1 cellular context compared by ENCODE assay signal in genomic region chr18:8686556-8686955, GRCh38.
TF ChIP-seq lines count a peak whose summit lies in the region.

No MANE protein-coding gene starts in this region.

TF ChIP-seq in WTC11, 78 proteins besides CTCF, POLR2A, EP300 and RAD21 (continued from another document):
- TF ChIP-seq, protein P1, sequence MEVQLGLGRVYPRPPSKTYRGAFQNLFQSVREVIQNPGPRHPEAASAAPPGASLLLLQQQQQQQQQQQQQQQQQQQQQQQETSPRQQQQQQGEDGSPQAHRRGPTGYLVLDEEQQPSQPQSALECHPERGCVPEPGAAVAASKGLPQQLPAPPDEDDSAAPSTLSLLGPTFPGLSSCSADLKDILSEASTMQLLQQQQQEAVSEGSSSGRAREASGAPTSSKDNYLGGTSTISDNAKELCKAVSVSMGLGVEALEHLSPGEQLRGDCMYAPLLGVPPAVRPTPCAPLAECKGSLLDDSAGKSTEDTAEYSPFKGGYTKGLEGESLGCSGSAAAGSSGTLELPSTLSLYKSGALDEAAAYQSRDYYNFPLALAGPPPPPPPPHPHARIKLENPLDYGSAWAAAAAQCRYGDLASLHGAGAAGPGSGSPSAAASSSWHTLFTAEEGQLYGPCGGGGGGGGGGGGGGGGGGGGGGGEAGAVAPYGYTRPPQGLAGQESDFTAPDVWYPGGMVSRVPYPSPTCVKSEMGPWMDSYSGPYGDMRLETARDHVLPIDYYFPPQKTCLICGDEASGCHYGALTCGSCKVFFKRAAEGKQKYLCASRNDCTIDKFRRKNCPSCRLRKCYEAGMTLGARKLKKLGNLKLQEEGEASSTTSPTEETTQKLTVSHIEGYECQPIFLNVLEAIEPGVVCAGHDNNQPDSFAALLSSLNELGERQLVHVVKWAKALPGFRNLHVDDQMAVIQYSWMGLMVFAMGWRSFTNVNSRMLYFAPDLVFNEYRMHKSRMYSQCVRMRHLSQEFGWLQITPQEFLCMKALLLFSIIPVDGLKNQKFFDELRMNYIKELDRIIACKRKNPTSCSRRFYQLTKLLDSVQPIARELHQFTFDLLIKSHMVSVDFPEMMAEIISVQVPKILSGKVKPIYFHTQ (CRISPR knock-in tag; IDR thresholded peaks at IDR 0.05): no peak
- no peak for TF ChIP-seq CDX4 (CRISPR knock-in tag; IDR thresholded peaks at IDR 0.05; ENCODE audit: borderline replicate concordance)
- TF ChIP-seq, protein P2, sequence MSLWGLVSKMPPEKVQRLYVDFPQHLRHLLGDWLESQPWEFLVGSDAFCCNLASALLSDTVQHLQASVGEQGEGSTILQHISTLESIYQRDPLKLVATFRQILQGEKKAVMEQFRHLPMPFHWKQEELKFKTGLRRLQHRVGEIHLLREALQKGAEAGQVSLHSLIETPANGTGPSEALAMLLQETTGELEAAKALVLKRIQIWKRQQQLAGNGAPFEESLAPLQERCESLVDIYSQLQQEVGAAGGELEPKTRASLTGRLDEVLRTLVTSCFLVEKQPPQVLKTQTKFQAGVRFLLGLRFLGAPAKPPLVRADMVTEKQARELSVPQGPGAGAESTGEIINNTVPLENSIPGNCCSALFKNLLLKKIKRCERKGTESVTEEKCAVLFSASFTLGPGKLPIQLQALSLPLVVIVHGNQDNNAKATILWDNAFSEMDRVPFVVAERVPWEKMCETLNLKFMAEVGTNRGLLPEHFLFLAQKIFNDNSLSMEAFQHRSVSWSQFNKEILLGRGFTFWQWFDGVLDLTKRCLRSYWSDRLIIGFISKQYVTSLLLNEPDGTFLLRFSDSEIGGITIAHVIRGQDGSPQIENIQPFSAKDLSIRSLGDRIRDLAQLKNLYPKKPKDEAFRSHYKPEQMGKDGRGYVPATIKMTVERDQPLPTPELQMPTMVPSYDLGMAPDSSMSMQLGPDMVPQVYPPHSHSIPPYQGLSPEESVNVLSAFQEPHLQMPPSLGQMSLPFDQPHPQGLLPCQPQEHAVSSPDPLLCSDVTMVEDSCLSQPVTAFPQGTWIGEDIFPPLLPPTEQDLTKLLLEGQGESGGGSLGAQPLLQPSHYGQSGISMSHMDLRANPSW (CRISPR knock-in tag; conservative IDR thresholded peaks at IDR 0.05; ENCODE audit: low read depth): no peak
